Comparison of ENCODE assay signal across 8 cellular contexts in the genomic region with DNA sequence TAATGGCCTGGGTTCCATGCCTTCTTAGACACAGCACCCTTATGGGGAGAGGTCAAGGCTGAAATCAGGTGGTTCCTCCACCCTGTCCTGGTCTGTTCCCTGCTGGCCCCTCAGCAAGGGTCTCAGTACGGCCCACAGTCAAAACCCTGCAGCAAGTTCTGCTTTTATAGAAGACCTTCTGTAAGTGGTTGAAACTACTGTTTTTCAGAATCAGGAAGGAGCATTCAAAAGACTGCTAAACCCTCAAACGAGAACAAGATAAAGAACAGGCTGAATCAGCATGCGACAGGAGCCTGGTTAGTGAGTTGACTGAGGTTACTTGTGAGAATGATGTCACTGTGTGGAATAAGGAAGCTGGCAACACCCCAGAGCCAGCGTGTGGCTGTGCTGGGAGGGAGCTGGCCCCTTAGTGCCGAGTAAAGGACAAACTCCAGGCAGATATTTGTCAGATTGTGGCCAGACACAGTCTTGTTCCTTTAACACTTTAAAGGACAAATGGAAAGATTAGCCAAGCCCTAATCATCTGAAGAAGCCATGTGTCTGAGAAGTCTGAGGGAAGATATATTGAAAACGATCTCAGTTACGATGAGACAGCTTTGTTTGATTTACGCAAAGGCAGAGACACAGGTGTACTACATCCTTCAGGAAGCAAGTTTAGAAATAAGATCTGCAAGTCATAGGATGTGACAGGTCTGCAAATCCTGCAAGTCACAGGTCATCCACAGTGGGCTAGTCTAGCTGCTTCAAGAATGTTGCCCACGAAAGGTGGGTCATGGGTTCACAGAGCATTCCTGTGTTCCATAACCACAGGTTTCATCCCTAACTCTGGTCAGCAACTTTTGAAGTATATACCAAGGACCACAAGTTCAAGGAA.
DNase-seq lines count a peak whose midpoint lies in the region; ATAC-seq, FAIRE-seq and TF ChIP-seq lines count a peak whose summit lies in the region.

No MANE protein-coding gene starts in this region.

- DNase-seq in GM12865 (ENCODE audit: low read depth) (peak; percentile 52), OCI-M1 (lab: John Stamatoyannopoulos, UW) (peak; percentile 96), anterior cingulate cortex (lab: John Stamatoyannopoulos, UW) (peak in 50 of 58 donors; percentile 3 to 77 (median 26)), NCI-H1105 treated with DMSO at 0.1 percent for 48 hours (lab: John Stamatoyannopoulos, UW) (no peak), NCI-H2171 treated with DMSO at 0.1 percent for 48 hours (lab: John Stamatoyannopoulos, UW) (no peak)
- DNase-seq in stimulated activated CD4-positive, alpha-beta T cell treated with anti-CD3 and anti-CD28 coated beads, Interleukin-2, amount 100 ng/mL, for 48 hours = peak; percentile 12 to 38

- no peak for TF ChIP-seq CTCF in GM12865 (IDR thresholded peaks at IDR 0.05; ENCODE audit: insufficient read depth, low read depth, low read length, missing control alignments)

- no peak overlapping the region for H3K4me3 ChIP-seq in GM12865 (ENCODE audit: low read depth, low read length)

- FAIRE-seq in islet of Langerhans (lab: Jason Lieb, UNC) = peak; percentile 90

- peak; percentile 85 for ATAC-seq in HG02852 (IDR thresholded peaks at IDR 0.05; ENCODE audit: unreplicated experiment)

Comparison
In these comparisons a context has a peak if more than half of its experiments do, and no peak if none do; other contexts are left out.
1. DNase-seq: peak in GM12865 (single experiment), OCI-M1 (single experiment), anterior cingulate cortex (50 of 58) and stimulated activated CD4-positive, alpha-beta T cell treated with anti-CD3 and anti-CD28 coated beads, Interleukin-2, amount 100 ng/mL, for 48 hours (2 of 2); none in NCI-H1105 treated with DMSO at 0.1 percent for 48 hours (single experiment) and NCI-H2171 treated with DMSO at 0.1 percent for 48 hours (single experiment).